Comparison of ENCODE assay signal across 31 cellular contexts in genomic region chr2:239135531-239135930, GRCh38.
A peak's percentile ranks its signal among the peaks of the same experiment; 100 is the strongest.
DNase-seq lines count a peak whose midpoint lies in the region; ATAC-seq and TF ChIP-seq lines count a peak whose summit lies in the region.
"Had no signal": no experiment of that assay in that cellular context is flagged by ENCODE, and none has a peak within 500 bp of the region (broad histone marks: within the 10 kb centered on the region; RNA-seq: fewer than 3 reads in every experiment).

No MANE protein-coding gene starts in this region.

- H3K9me3 Mint-ChIP-seq in neural crest cell, result peaks cover 3% of the 10 kb centered on the region
- H3K9me3 Mint-ChIP-seq: CD4-positive, alpha-beta T cell; CD8-positive, alpha-beta memory T cell had no signal

- no peak for TF ChIP-seq CTCF in heart left ventricle (IDR thresholded peaks at IDR 0.05)
- no peak for TF ChIP-seq CTCF in neural crest cell (conservative IDR thresholded peaks at IDR 0.05)

- no peak overlapping the region for H3K27ac ChIP-seq in heart left ventricle
- H3K27ac ChIP-seq: 22Rv1; A549; BLaER1; BLaER1 treated with 17β-estradiol and CSF1 and Interleukin-3, amounts not matched to agents 10 nM and 100 nM; C4-2B had no signal

- no peaks in the 10 kb centered on the region for H3K27me3 ChIP-seq in heart left ventricle
- H3K27me3 ChIP-seq: BE2C; BLaER1; BLaER1 treated with 17β-estradiol and CSF1 and Interleukin-3, amounts not matched to agents 10 nM and 100 nM had no signal

- H3K4me1 ChIP-seq in heart left ventricle, result peaks cover 0 to 12% (median 0%) of the 10 kb centered on the region in 12 donors
- H3K4me1 ChIP-seq: A549; BE2C; BLaER1; BLaER1 treated with 17β-estradiol and CSF1 and Interleukin-3, amounts not matched to agents 10 nM and 100 nM; Caco-2 had no signal

- H3K36me3 ChIP-seq in heart left ventricle, result peaks cover 0 to 98% (median 77%) of the 10 kb centered on the region in 9 donors

- intact Hi-C loops in Right ventricle myocardium superior (cut with DNase I) (no loop called here), heart left ventricle (cut with DNase I) (no loop called here)

- H3K36me3 Mint-ChIP-seq in neural crest cell (ENCODE audit: low read depth), result peaks cover 30% of the 10 kb centered on the region

- 92 to 95% (median 95%) methylated on average over 10 of the region's 10 CpGs for WGBS in heart left ventricle, 4 donors

- no peak overlapping the region for H3K4me3 ChIP-seq in heart left ventricle
- H3K4me3 ChIP-seq: A549; BLaER1; BLaER1 treated with 17β-estradiol and CSF1 and Interleukin-3, amounts not matched to agents 10 nM and 100 nM had no signal

- no peaks in the 10 kb centered on the region for H3K4me1 Mint-ChIP-seq in neural crest cell
- H3K4me1 Mint-ChIP-seq: B cell; CD14-positive monocyte; CD4-positive, CD25-positive, alpha-beta regulatory T cell had no signal

- DNase-seq in Right ventricle myocardium superior (peak; percentile 15), heart left ventricle (no peak), neural crest cell (ENCODE audit: low read depth, low spot score) (no peak)
- DNase-seq: 8988T; ACHN; AML-193; BE2C; C1 segment of cervical spinal cord; Caco-2; Calu3; CD4-positive, alpha-beta memory T cell; CD4-positive, alpha-beta T cell; CD4-positive, CD25-positive, alpha-beta regulatory T cell; CD8-positive, alpha-beta memory T cell; CD8-positive, alpha-beta T cell; COR-L47; DMS 273 treated with DMSO at 0.1 percent for 48 hours; DMS153; DMS53; DMS79; DMS79 treated with DMSO at 0.1 percent for 48 hours; DND-41; EL had no signal

- no peaks in the 10 kb centered on the region for H3K9me3 ChIP-seq in heart left ventricle
- H3K9me3 ChIP-seq: A549, BE2C, BLaER1, Caco-2 had no signal

- H3K27me3 Mint-ChIP-seq in neural crest cell (ENCODE audit: low read depth), result no peaks in the 10 kb centered on the region
- H3K27me3 Mint-ChIP-seq: B cell; CD4-positive, alpha-beta memory T cell; CD4-positive, alpha-beta T cell; CD4-positive, CD25-positive, alpha-beta regulatory T cell; CD8-positive, alpha-beta memory T cell had no signal

- TF ChIP-seq POLR2A in heart left ventricle (IDR thresholded peaks at IDR 0.05), result no peak

- no peak overlapping the region for H3K4me3 Mint-ChIP-seq in neural crest cell
- H3K4me3 Mint-ChIP-seq: B cell; CD14-positive monocyte; CD4-positive, alpha-beta memory T cell; CD4-positive, alpha-beta T cell; CD4-positive, CD25-positive, alpha-beta regulatory T cell; CD8-positive, alpha-beta memory T cell; CD8-positive, alpha-beta T cell had no signal

- no peak for ATAC-seq in Right ventricle myocardium superior (ENCODE audit: poor library complexity)
- no peak for ATAC-seq in heart left ventricle
- no peak for ATAC-seq in GM21737 (IDR thresholded peaks at IDR 0.05; ENCODE audit: unreplicated experiment)
- ATAC-seq: A549; CD8-positive, alpha-beta T cell had no signal

- H3K27ac Mint-ChIP-seq in neural crest cell (ENCODE audit: unreplicated experiment), result peak overlapping the region; percentile 17
- H3K27ac Mint-ChIP-seq: B cell; CD4-positive, alpha-beta memory T cell; CD4-positive, alpha-beta T cell; CD8-positive, alpha-beta memory T cell; CD8-positive, alpha-beta T cell had no signal
